Comparison of ENCODE assay signal across 25 cellular contexts in genomic region chr2:145543155-145543554, GRCh38.
"Had no signal": no experiment of that assay in that cellular context is flagged by ENCODE, and none has a peak within 500 bp of the region (broad histone marks: within the 10 kb centered on the region; RNA-seq: fewer than 3 reads in every experiment).

No MANE protein-coding gene starts in this region.

- H3K4me2 ChIP-seq: PC-9 had no signal

- ATAC-seq: activated CD8-positive, alpha-beta T cell treated with anti-CD3 and anti-CD28 coated beads for 36 hours had no signal

- H3K4me3 Mint-ChIP-seq: activated CD4-positive, alpha-beta T cell treated with anti-CD3 and anti-CD28 coated beads, Interleukin-2, amount 10 ng/mL, durations not matched to agents 24 days and 14 days; activated CD8-positive, alpha-beta T cell treated with anti-CD3 and anti-CD28 coated beads for 36 hours; activated naive CD4-positive, alpha-beta T cell treated with anti-CD3 and anti-CD28 coated beads, Interleukin-2, amount 50 U/mL, for 24 hours; activated naive CD8-positive, alpha-beta T cell treated with anti-CD3 and anti-CD28 coated beads, Interleukin-2, amount 10 ng/mL, durations not matched to agents 7 days and 5 days; central memory CD8-positive, alpha-beta T cell; T-helper 1 cell treated with Interleukin-12 subunit alpha and Interleukin-12 subunit beta and Interleukin-4 antibody, amounts not matched to agents 30 μg/mL and 1 μg/mL, for 36 hours; T-helper 2 cell treated with Interferon-gamma antibody and Interleukin-4, amounts not matched to agents 5 μg/mL and 100 μg/mL, for 36 hours had no signal

- H3K27ac ChIP-seq: ascending aorta, cardiac muscle cell, PC-9 had no signal

- H3K27me3 Mint-ChIP-seq: activated CD4-positive, alpha-beta T cell treated with anti-CD3 and anti-CD28 coated beads, Interleukin-2, amount 10 ng/mL, durations not matched to agents 24 days and 14 days; activated naive CD8-positive, alpha-beta T cell treated with anti-CD3 and anti-CD28 coated beads, Interleukin-2, amount 10 ng/mL, durations not matched to agents 7 days and 5 days; central memory CD8-positive, alpha-beta T cell had no signal

- H2AFZ ChIP-seq: PC-9 had no signal

- H3K4me1 Mint-ChIP-seq: activated CD4-positive, alpha-beta T cell treated with anti-CD3 and anti-CD28 coated beads, Interleukin-2, amount 10 ng/mL, durations not matched to agents 24 days and 14 days; activated naive CD4-positive, alpha-beta T cell treated with anti-CD3 and anti-CD28 coated beads, Interleukin-2, amount 50 U/mL, for 24 hours; activated naive CD8-positive, alpha-beta T cell treated with anti-CD3 and anti-CD28 coated beads, Interleukin-2, amount 10 ng/mL, durations not matched to agents 7 days and 5 days; central memory CD8-positive, alpha-beta T cell had no signal

- H3K9me3 ChIP-seq: ascending aorta, MG63 had no signal

- H3K4me1 ChIP-seq: ascending aorta had no signal

- H3K27me3 ChIP-seq: ascending aorta, cardiac muscle cell, MG63 had no signal

- DNase-seq: activated CD4-positive, alpha-beta T cell treated with anti-CD3 and anti-CD28 coated beads, Interleukin-2, amount 10 ng/mL, durations not matched to agents 24 days and 14 days; activated CD4-positive, alpha-beta T cell treated with anti-CD3 and anti-CD28 coated beads, Interleukin-2, amount 50 U/mL, for 4 hours; activated CD8-positive, alpha-beta T cell treated with anti-CD3 and anti-CD28 coated beads for 36 hours; activated gamma-delta T cell; activated naive CD4-positive, alpha-beta T cell treated with Interleukin-2 at 50 U/mL for 16 hours; activated naive CD8-positive, alpha-beta T cell treated with anti-CD3 and anti-CD28 coated beads, Interleukin-2, amount 10 ng/mL, durations not matched to agents 7 days and 5 days; activated T-cell treated with anti-CD3 and anti-CD28 coated beads, Interleukin-2, amount 50 U/mL, for 1 hour; amygdala; Karpas-422; MG63; NCI-H1048; NCI-H1105 treated with DMSO at 0.1 percent for 48 hours; NCI-H1436; NCI-H1694 treated with DMSO at 0.1 percent for 48 hours; NCI-H2029; NCI-H345; NCI-H524 treated with DMSO at 0.1 percent for 48 hours; PC-9; Right ventricle myocardium superior had no signal

- H3K36me3 Mint-ChIP-seq: activated naive CD4-positive, alpha-beta T cell treated with anti-CD3 and anti-CD28 coated beads, Interleukin-2, amount 50 U/mL, for 24 hours; activated naive CD8-positive, alpha-beta T cell treated with anti-CD3 and anti-CD28 coated beads, Interleukin-2, amount 10 ng/mL, durations not matched to agents 7 days and 5 days had no signal

- H3K36me3 ChIP-seq: ascending aorta, cardiac muscle cell, MG63 had no signal

- H3K4me3 ChIP-seq: ascending aorta, cardiac muscle cell, MG63, PC-9 had no signal

- H3K9me3 Mint-ChIP-seq: activated CD4-positive, alpha-beta T cell treated with anti-CD3 and anti-CD28 coated beads, Interleukin-2, amount 10 ng/mL, durations not matched to agents 24 days and 14 days; activated CD8-positive, alpha-beta T cell treated with anti-CD3 and anti-CD28 coated beads for 36 hours; activated naive CD8-positive, alpha-beta T cell treated with anti-CD3 and anti-CD28 coated beads, Interleukin-2, amount 10 ng/mL, durations not matched to agents 7 days and 5 days; central memory CD8-positive, alpha-beta T cell; T-helper 1 cell treated with Interleukin-12 subunit alpha and Interleukin-12 subunit beta and Interleukin-4 antibody, amounts not matched to agents 30 μg/mL and 1 μg/mL, for 36 hours; T-helper 2 cell treated with Interferon-gamma antibody and Interleukin-4, amounts not matched to agents 5 μg/mL and 100 μg/mL, for 36 hours had no signal
